In genomic region chr11:61714316-61714715, GRCh38 we compare ENCODE assay signal across 14 cellular contexts. TPM values are rescaled to one million over a fixed set of nuclear protein-coding genes. Genes with fewer than 3 reads are reported as not detected.
DNase-seq lines count a peak whose midpoint lies in the region; ATAC-seq, FAIRE-seq and TF ChIP-seq lines count a peak whose summit lies in the region.
"Had no signal": no experiment of that assay in that cellular context is flagged by ENCODE, and none has a peak within 500 bp of the region (broad histone marks: within the 10 kb centered on the region; RNA-seq: fewer than 3 reads in every experiment).

No MANE protein-coding gene starts in this region.

- DNase-seq in Caco-2 (no peak), astrocyte (ENCODE audit: low read depth) (no peak), nephron progenitor cell (no peak), NAMALWA (ENCODE audit: low spot score) (no peak)
- DNase-seq in activated CD8-positive, alpha-beta T cell treated with anti-CD3 and anti-CD28 coated beads for 36 hours, result no peak
- no peak for DNase-seq in stimulated activated naive CD8-positive, alpha-beta T cell treated with anti-CD3 and anti-CD28 coated beads, Interleukin-15, amount 100 ng/mL, for 72 hours
- DNase-seq: BE2C; CD8-positive, alpha-beta memory T cell; DMS53; GF-D8; H7 had no signal

- no peak overlapping the region for H2AFZ ChIP-seq in astrocyte (ENCODE audit: low read depth, low read length)

- H3K9ac ChIP-seq in BLaER1 (no peak overlapping the region), astrocyte (ENCODE audit: low read length) (no peak overlapping the region)

- no peaks in the 10 kb centered on the region for H3K9me3 ChIP-seq in BLaER1
- no peaks in the 10 kb centered on the region for H3K9me3 ChIP-seq in Caco-2
- no peaks in the 10 kb centered on the region for H3K9me3 ChIP-seq in astrocyte (ENCODE audit: insufficient read depth, low read depth, low read length)
- H3K9me3 ChIP-seq: BE2C had no signal

- no peak for ATAC-seq in activated CD8-positive, alpha-beta T cell treated with anti-CD3 and anti-CD28 coated beads for 36 hours
- ATAC-seq in stimulated activated naive CD8-positive, alpha-beta T cell treated with anti-CD3 and anti-CD28 coated beads, Interleukin-15, amount 100 ng/mL, for 72 hours, result no peak

- H3K36me3 Mint-ChIP-seq in Caco-2 (ENCODE audit: insufficient read depth, unreplicated experiment) (peaks cover 5% of the 10 kb centered on the region), astrocyte (ENCODE audit: low read depth, unreplicated experiment) (no peaks in the 10 kb centered on the region), nephron progenitor cell (ENCODE audit: low read depth) (no peaks in the 10 kb centered on the region)
- H3K36me3 Mint-ChIP-seq in activated CD8-positive, alpha-beta T cell treated with anti-CD3 and anti-CD28 coated beads for 36 hours (ENCODE audit: low read depth), result no peaks in the 10 kb centered on the region
- H3K36me3 Mint-ChIP-seq: CD8-positive, alpha-beta memory T cell; IgD-negative memory B cell had no signal

- no peak for FAIRE-seq in astrocyte (lab: Jason Lieb, UNC)
- FAIRE-seq: A204.1 had no signal

- TF ChIP-seq CTCF in Caco-2 (IDR thresholded peaks at IDR 0.05; ENCODE audit: insufficient read depth in 1 of 2, low read depth in 1 of 2, low read length in 1 of 2, severe bottlenecking in 1 of 2, unreplicated experiment in 1 of 2) (no peak), astrocyte (IDR thresholded peaks at IDR 0.05; ENCODE audit: insufficient read depth, low read depth, low read length) (no peak), nephron progenitor cell (IDR thresholded peaks at IDR 0.05) (no peak)
- TF ChIP-seq CTCF in activated CD8-positive, alpha-beta T cell treated with anti-CD3 and anti-CD28 coated beads for 36 hours (IDR thresholded peaks at IDR 0.05), result no peak

- POLR2A ChIA-PET in Caco-2 (lab: Charles Lee), result no interaction called here
- POLR2A ChIA-PET in activated CD8-positive, alpha-beta T cell treated with anti-CD3 and anti-CD28 coated beads for 36 hours (lab: Charles Lee), result interaction anchor here (1.0 kb wide), 1 partner anchor 46 kb away, joined by 4 read pairs; no protein-coding TSS in a partner anchor

- H3K4me1 Mint-ChIP-seq in Caco-2 (ENCODE audit: low read depth, unreplicated experiment), result peaks cover 13% of the 10 kb centered on the region
- H3K4me1 Mint-ChIP-seq in astrocyte (ENCODE audit: low read depth, unreplicated experiment), result peaks cover 20% of the 10 kb centered on the region
- H3K4me1 Mint-ChIP-seq in nephron progenitor cell, result peaks cover 92% of the 10 kb centered on the region
- H3K4me1 Mint-ChIP-seq in activated CD8-positive, alpha-beta T cell treated with anti-CD3 and anti-CD28 coated beads for 36 hours (ENCODE audit: low read depth), result no peaks in the 10 kb centered on the region
- H3K4me1 Mint-ChIP-seq in stimulated activated naive CD8-positive, alpha-beta T cell treated with anti-CD3 and anti-CD28 coated beads, Interleukin-15, amount 100 ng/mL, for 72 hours, result no peaks in the 10 kb centered on the region
- H3K4me1 Mint-ChIP-seq: CD8-positive, alpha-beta memory T cell; IgD-negative memory B cell had no signal

- H3K9me3 Mint-ChIP-seq in Caco-2 (ENCODE audit: unreplicated experiment), result no peaks in the 10 kb centered on the region
- no peaks in the 10 kb centered on the region for H3K9me3 Mint-ChIP-seq in astrocyte (ENCODE audit: unreplicated experiment)
- H3K9me3 Mint-ChIP-seq in nephron progenitor cell, result no peaks in the 10 kb centered on the region
- no peaks in the 10 kb centered on the region for H3K9me3 Mint-ChIP-seq in activated CD8-positive, alpha-beta T cell treated with anti-CD3 and anti-CD28 coated beads for 36 hours
- no peaks in the 10 kb centered on the region for H3K9me3 Mint-ChIP-seq in stimulated activated naive CD8-positive, alpha-beta T cell treated with anti-CD3 and anti-CD28 coated beads, Interleukin-15, amount 100 ng/mL, for 72 hours
- H3K9me3 Mint-ChIP-seq: CD8-positive, alpha-beta memory T cell; IgD-negative memory B cell had no signal

- peak overlapping the region; percentile 14; the same call in 1 of the 2 replicates for H3K27ac ChIP-seq in BLaER1
- H3K27ac ChIP-seq in astrocyte (ENCODE audit: low read depth, low read length), result no peak overlapping the region

- CTCF ChIA-PET in Caco-2 (lab: Charles Lee), result no interaction called here
- CTCF ChIA-PET in activated CD8-positive, alpha-beta T cell treated with anti-CD3 and anti-CD28 coated beads for 36 hours (lab: Charles Lee), result interaction anchor here (0.7 to 0.8 kb wide), 2 partner anchors 12 to 236 kb away, joined by 3 read pairs; no protein-coding TSS in a partner anchor

- H4K20me1 ChIP-seq in BLaER1 (no peaks in the 10 kb centered on the region), astrocyte (ENCODE audit: insufficient read depth, low read length) (peaks cover 16% of the 10 kb centered on the region)

- no peaks in the 10 kb centered on the region for H3K27me3 ChIP-seq in BLaER1
- H3K27me3 ChIP-seq in Caco-2 (replicated peaks; ENCODE audit: control insufficient read depth, insufficient read depth, low read length), result no peaks in the 10 kb centered on the region
- H3K27me3 ChIP-seq in astrocyte (ENCODE audit: insufficient read depth, low read length), result no peaks in the 10 kb centered on the region
- H3K27me3 ChIP-seq: BE2C had no signal

- no TSS peak for BruUV-seq in Caco-2 (replicated peaks; lab: Mats Ljungman, UMichigan)

- peaks cover 12% of the 10 kb centered on the region for H3K79me2 ChIP-seq in astrocyte (ENCODE audit: insufficient read depth, low read length)

- peak overlapping the region; percentile 37 for H3K4me2 ChIP-seq in BLaER1
- no peak overlapping the region for H3K4me2 ChIP-seq in astrocyte (ENCODE audit: low read length)

- peaks cover 99% of the 10 kb centered on the region for H3K4me1 ChIP-seq in BLaER1
- H3K4me1 ChIP-seq in Caco-2, result peaks cover 19% of the 10 kb centered on the region
- H3K4me1 ChIP-seq in astrocyte (ENCODE audit: insufficient read depth, low read length), result peaks cover 24% of the 10 kb centered on the region
- H3K4me1 ChIP-seq: BE2C had no signal

- H3K4me3 Mint-ChIP-seq in Caco-2 (ENCODE audit: unreplicated experiment) (no peak overlapping the region), astrocyte (ENCODE audit: unreplicated experiment) (no peak overlapping the region), nephron progenitor cell (no peak overlapping the region)
- no peak overlapping the region for H3K4me3 Mint-ChIP-seq in activated CD8-positive, alpha-beta T cell treated with anti-CD3 and anti-CD28 coated beads for 36 hours
- H3K4me3 Mint-ChIP-seq in stimulated activated naive CD8-positive, alpha-beta T cell treated with anti-CD3 and anti-CD28 coated beads, Interleukin-15, amount 100 ng/mL, for 72 hours, result no peak overlapping the region
- H3K4me3 Mint-ChIP-seq: IgD-negative memory B cell had no signal

- intact Hi-C loops in Caco-2 (cut with micrococcal nuclease; ENCODE audit: unreplicated experiment), result no loop called here
- intact Hi-C loops in activated CD8-positive, alpha-beta T cell treated with anti-CD3 and anti-CD28 coated beads for 36 hours (cut with micrococcal nuclease), result no loop called here

- H3K36me3 ChIP-seq in BLaER1, result no peaks in the 10 kb centered on the region
- H3K36me3 ChIP-seq in Caco-2 (ENCODE audit: control insufficient read depth, insufficient read depth, low read length), result no peaks in the 10 kb centered on the region
- no peaks in the 10 kb centered on the region for H3K36me3 ChIP-seq in astrocyte (ENCODE audit: insufficient read depth, low read length)
- H3K36me3 ChIP-seq: BE2C had no signal

- H3K27me3 Mint-ChIP-seq in Caco-2 (ENCODE audit: insufficient read depth, unreplicated experiment), result no peaks in the 10 kb centered on the region
- H3K27me3 Mint-ChIP-seq in astrocyte (ENCODE audit: low read depth, unreplicated experiment), result peaks cover 36% of the 10 kb centered on the region
- peaks cover 16% of the 10 kb centered on the region for H3K27me3 Mint-ChIP-seq in nephron progenitor cell (ENCODE audit: low read depth, poor library complexity)
- H3K27me3 Mint-ChIP-seq in activated CD8-positive, alpha-beta T cell treated with anti-CD3 and anti-CD28 coated beads for 36 hours, result no peaks in the 10 kb centered on the region
- H3K27me3 Mint-ChIP-seq in stimulated activated naive CD8-positive, alpha-beta T cell treated with anti-CD3 and anti-CD28 coated beads, Interleukin-15, amount 100 ng/mL, for 72 hours, result no peaks in the 10 kb centered on the region
- H3K27me3 Mint-ChIP-seq: IgD-negative memory B cell had no signal

- no peak overlapping the region for H3K4me3 ChIP-seq in BLaER1
- H3K4me3 ChIP-seq in Caco-2 (ENCODE audit: low read depth, low read length), result no peak overlapping the region
- H3K4me3 ChIP-seq in astrocyte (ENCODE audit: insufficient read depth, low read depth, low read length), result no peak overlapping the region

- H3K27ac Mint-ChIP-seq in Caco-2 (ENCODE audit: unreplicated experiment) (peak overlapping the region; percentile 30), astrocyte (ENCODE audit: unreplicated experiment) (peak overlapping the region; percentile 78), nephron progenitor cell (peak overlapping the region; percentile 15)
- no peak overlapping the region for H3K27ac Mint-ChIP-seq in activated CD8-positive, alpha-beta T cell treated with anti-CD3 and anti-CD28 coated beads for 36 hours
- H3K27ac Mint-ChIP-seq in stimulated activated naive CD8-positive, alpha-beta T cell treated with anti-CD3 and anti-CD28 coated beads, Interleukin-15, amount 100 ng/mL, for 72 hours, result no peak overlapping the region
- H3K27ac Mint-ChIP-seq: IgD-negative memory B cell had no signal

RNA-seq across cellular contexts. Expression of gene DAGLA, which starts 34.1 kb away (rescaled TPM):
- total RNA-seq in Caco-2 (2022) (9.4 and 9.5 TPM in 2 replicates), astrocyte (5.5 and 5.6 TPM in 2 replicates)
- under 1 TPM in 1 of 2 experiments, not detected in 1; 0.05 TPM for total RNA-seq in activated CD8-positive, alpha-beta T cell treated with anti-CD3 and anti-CD28 coated beads for 36 hours

RNA-seq across cellular contexts. Expression of gene MYRF, which starts 38.1 kb away (rescaled TPM):
- total RNA-seq in Caco-2 (2022) (165 and 169 TPM in 2 replicates), astrocyte (39.5 and 53.9 TPM in 2 replicates)
- total RNA-seq in activated CD8-positive, alpha-beta T cell treated with anti-CD3 and anti-CD28 coated beads for 36 hours, result 1 to 10 TPM in 1 of 2 experiments, under 1 TPM in 1; 0.97 to 1.6 TPM

Comparison
In these comparisons a context has a peak if more than half of its experiments do, and no peak if none do; other contexts are left out.
1. H3K27ac Mint-ChIP-seq: peak in Caco-2 (single experiment), astrocyte (single experiment) and nephron progenitor cell (single experiment); none in activated CD8-positive, alpha-beta T cell treated with anti-CD3 and anti-CD28 coated beads for 36 hours (single experiment) and stimulated activated naive CD8-positive, alpha-beta T cell treated with anti-CD3 and anti-CD28 coated beads, Interleukin-15, amount 100 ng/mL, for 72 hours (0 of 2).
2. RNA of gene MYRF, which starts 38.1 kb away (total RNA-seq): 165 to 169 TPM in Caco-2 and 39.5 to 53.9 TPM in astrocyte; 0.97 to 1.6 TPM in activated CD8-positive, alpha-beta T cell treated with anti-CD3 and anti-CD28 coated beads for 36 hours; every median in the first group is over 10 times any median in the second.